1 cellular context compared by ENCODE assay signal in genomic region chr7:93836111-93836510, GRCh38.
TF ChIP-seq lines count a peak whose summit lies in the region.

No MANE protein-coding gene starts in this region.

TF ChIP-seq in neural cell, 6 proteins besides CTCF, POLR2A, EP300 and RAD21 (continued from another document):
- TF ChIP-seq, protein P1, sequence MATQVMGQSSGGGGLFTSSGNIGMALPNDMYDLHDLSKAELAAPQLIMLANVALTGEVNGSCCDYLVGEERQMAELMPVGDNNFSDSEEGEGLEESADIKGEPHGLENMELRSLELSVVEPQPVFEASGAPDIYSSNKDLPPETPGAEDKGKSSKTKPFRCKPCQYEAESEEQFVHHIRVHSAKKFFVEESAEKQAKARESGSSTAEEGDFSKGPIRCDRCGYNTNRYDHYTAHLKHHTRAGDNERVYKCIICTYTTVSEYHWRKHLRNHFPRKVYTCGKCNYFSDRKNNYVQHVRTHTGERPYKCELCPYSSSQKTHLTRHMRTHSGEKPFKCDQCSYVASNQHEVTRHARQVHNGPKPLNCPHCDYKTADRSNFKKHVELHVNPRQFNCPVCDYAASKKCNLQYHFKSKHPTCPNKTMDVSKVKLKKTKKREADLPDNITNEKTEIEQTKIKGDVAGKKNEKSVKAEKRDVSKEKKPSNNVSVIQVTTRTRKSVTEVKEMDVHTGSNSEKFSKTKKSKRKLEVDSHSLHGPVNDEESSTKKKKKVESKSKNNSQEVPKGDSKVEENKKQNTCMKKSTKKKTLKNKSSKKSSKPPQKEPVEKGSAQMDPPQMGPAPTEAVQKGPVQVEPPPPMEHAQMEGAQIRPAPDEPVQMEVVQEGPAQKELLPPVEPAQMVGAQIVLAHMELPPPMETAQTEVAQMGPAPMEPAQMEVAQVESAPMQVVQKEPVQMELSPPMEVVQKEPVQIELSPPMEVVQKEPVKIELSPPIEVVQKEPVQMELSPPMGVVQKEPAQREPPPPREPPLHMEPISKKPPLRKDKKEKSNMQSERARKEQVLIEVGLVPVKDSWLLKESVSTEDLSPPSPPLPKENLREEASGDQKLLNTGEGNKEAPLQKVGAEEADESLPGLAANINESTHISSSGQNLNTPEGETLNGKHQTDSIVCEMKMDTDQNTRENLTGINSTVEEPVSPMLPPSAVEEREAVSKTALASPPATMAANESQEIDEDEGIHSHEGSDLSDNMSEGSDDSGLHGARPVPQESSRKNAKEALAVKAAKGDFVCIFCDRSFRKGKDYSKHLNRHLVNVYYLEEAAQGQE (IDR thresholded peaks at IDR 0.05; ENCODE audit: borderline replicate concordance), result no peak
- TF ChIP-seq TAF1 (IDR thresholded peaks at IDR 0.05; ENCODE audit: low read depth), result no peak
